18 cellular contexts compared by ENCODE assay signal in genomic region chrX:17732138-17732783, GRCh38.
"Had no signal": no experiment of that assay in that cellular context is flagged by ENCODE, and none has a peak within 500 bp of the region (broad histone marks: within the 10 kb centered on the region; RNA-seq: fewer than 3 reads in every experiment).

No MANE protein-coding gene starts in this region.

- DNase-seq: activated CD4-positive, alpha-beta T cell treated with anti-CD3 and anti-CD28 coated beads, Interleukin-2, amount 10 ng/mL, durations not matched to agents 7 days and 5 days; activated CD4-positive, CD25-positive, alpha-beta regulatory T cell; activated CD8-positive, alpha-beta memory T cell treated with anti-CD3 and anti-CD28 coated beads for 24 hours; activated naive CD4-positive, alpha-beta T cell; activated naive CD8-positive, alpha-beta T cell treated with anti-CD3 and anti-CD28 coated beads, Interleukin-2, amount 10 ng/mL, durations not matched to agents 7 days and 5 days; dorsolateral prefrontal cortex; endodermal cell; erythroblast; gastrocnemius medialis; heart left ventricle; naive B cell; stimulated activated CD4-positive, alpha-beta T cell treated with anti-CD3 and anti-CD28 coated beads, Interleukin-2, amount 100 ng/mL, for 48 hours; stimulated activated naive B cell treated with anti-CD40 and anti-IgM and Interleukin-4, amounts not matched to agents 10 μg/mL and 1 μg/mL and 100 μg/mL, for 72 hours; SW 1271; tibial artery; uterus had no signal

- H3K9me3 ChIP-seq: breast epithelium, gastrocnemius medialis, heart left ventricle, tibial artery, uterus had no signal

- H3K9ac ChIP-seq: parathyroid adenoma had no signal

- H3K36me3 ChIP-seq: breast epithelium, gastrocnemius medialis, heart left ventricle, tibial artery, uterus had no signal

- H3K4me1 ChIP-seq: breast epithelium, heart left ventricle, parathyroid adenoma, uterus had no signal

- H2AFZ ChIP-seq: parathyroid adenoma had no signal

- H3K4me3 ChIP-seq: breast epithelium, dorsolateral prefrontal cortex, gastrocnemius medialis, heart left ventricle, tibial artery, uterus had no signal

- H3K27ac ChIP-seq: breast epithelium, dorsolateral prefrontal cortex, gastrocnemius medialis, heart left ventricle, parathyroid adenoma, tibial artery, uterus had no signal

- H3K79me2 ChIP-seq: parathyroid adenoma had no signal

- H3K27me3 ChIP-seq: gastrocnemius medialis, tibial artery, uterus had no signal
